In genomic region chr9:2132484-2133082, GRCh38 we compare ENCODE assay signal across 8 cellular contexts.
A peak's percentile ranks its signal among the peaks of the same experiment; 100 is the strongest.
DNase-seq lines count a peak whose midpoint lies in the region; ATAC-seq, FAIRE-seq and TF ChIP-seq lines count a peak whose summit lies in the region.

No MANE protein-coding gene starts in this region.

- H3K27ac Mint-ChIP-seq in stimulated activated naive B cell treated with anti-CD40 and anti-IgM and Interleukin-4, amounts not matched to agents 10 μg/mL and 1 μg/mL and 100 μg/mL, for 72 hours = no peak overlapping the region
- no peak overlapping the region for H3K27ac Mint-ChIP-seq in activated CD4-positive, alpha-beta memory T cell treated with anti-CD3 and anti-CD28 coated beads, Interleukin-2, amount 10 ng/mL, durations not matched to agents 7 days and 5 days

- H3K4me3 Mint-ChIP-seq in stimulated activated naive B cell treated with anti-CD40 and anti-IgM and Interleukin-4, amounts not matched to agents 10 μg/mL and 1 μg/mL and 100 μg/mL, for 72 hours = no peak overlapping the region
- H3K4me3 Mint-ChIP-seq in activated CD4-positive, alpha-beta memory T cell treated with anti-CD3 and anti-CD28 coated beads, Interleukin-2, amount 10 ng/mL, durations not matched to agents 7 days and 5 days = no peak overlapping the region

- ATAC-seq in stimulated activated naive B cell treated with anti-CD40 and anti-IgM and Interleukin-4, amounts not matched to agents 10 μg/mL and 1 μg/mL and 100 μg/mL, for 72 hours (replicated peaks) = no peak

- H3K9me3 Mint-ChIP-seq in stimulated activated naive B cell treated with anti-CD40 and anti-IgM and Interleukin-4, amounts not matched to agents 10 μg/mL and 1 μg/mL and 100 μg/mL, for 72 hours = no peaks in the 10 kb centered on the region
- H3K9me3 Mint-ChIP-seq in activated CD4-positive, alpha-beta memory T cell treated with anti-CD3 and anti-CD28 coated beads, Interleukin-2, amount 10 ng/mL, durations not matched to agents 7 days and 5 days = no peaks in the 10 kb centered on the region

- FAIRE-seq in GM19239 (lab: Jason Lieb, UNC) = peak; percentile 71

- DNase-seq in AG04449 (ENCODE audit: low read depth, low spot score) (no peak), GM19239 (ENCODE audit: insufficient read length, low spot score) (peak; percentile 9), OCI-M1 (lab: John Stamatoyannopoulos, UW) (peak; percentile 34), fibroblast of gingiva (ENCODE audit: low read depth) (peak; percentile 47), renal cortical epithelial cell (ENCODE audit: low read depth) (peak; percentile 35), GM19238 (ENCODE audit: insufficient read length, low spot score) (no peak)
- no peak for DNase-seq in stimulated activated naive B cell treated with anti-CD40 and anti-IgM and Interleukin-4, amounts not matched to agents 10 μg/mL and 1 μg/mL and 100 μg/mL, for 72 hours
- DNase-seq in activated CD4-positive, alpha-beta memory T cell treated with anti-CD3 and anti-CD28 coated beads, Interleukin-2, amount 10 ng/mL, durations not matched to agents 7 days and 5 days = no peak

- H3K4me1 Mint-ChIP-seq in stimulated activated naive B cell treated with anti-CD40 and anti-IgM and Interleukin-4, amounts not matched to agents 10 μg/mL and 1 μg/mL and 100 μg/mL, for 72 hours = peaks cover 6% of the 10 kb centered on the region in 2 donors
- no peaks in the 10 kb centered on the region for H3K4me1 Mint-ChIP-seq in activated CD4-positive, alpha-beta memory T cell treated with anti-CD3 and anti-CD28 coated beads, Interleukin-2, amount 10 ng/mL, durations not matched to agents 7 days and 5 days

- POLR2A ChIA-PET in AG04449 (lab: Yijun Ruan, JAX) = no interaction called here
- POLR2A ChIA-PET in activated CD4-positive, alpha-beta memory T cell treated with anti-CD3 and anti-CD28 coated beads, Interleukin-2, amount 10 ng/mL, durations not matched to agents 7 days and 5 days (lab: Charles Lee) = interaction anchor here (1.2 kb wide), 1 partner anchor 10 kb away, joined by 3 read pairs; no protein-coding TSS in a partner anchor

- no peaks in the 10 kb centered on the region for H3K27me3 Mint-ChIP-seq in stimulated activated naive B cell treated with anti-CD40 and anti-IgM and Interleukin-4, amounts not matched to agents 10 μg/mL and 1 μg/mL and 100 μg/mL, for 72 hours
- no peaks in the 10 kb centered on the region for H3K27me3 Mint-ChIP-seq in activated CD4-positive, alpha-beta memory T cell treated with anti-CD3 and anti-CD28 coated beads, Interleukin-2, amount 10 ng/mL, durations not matched to agents 7 days and 5 days

- H3K4me3 ChIP-seq in AG04449 (ENCODE audit: low read depth, low read length) = no peak overlapping the region

- CTCF ChIA-PET in AG04449 (lab: Yijun Ruan, JAX) = interaction anchor here (0.6 to 4.9 kb wide), 32 partner anchors 10 to 725 kb away, joined by 3 to 37 read pairs (median 4); partner anchors contain the start of gene PUM3
- CTCF ChIA-PET in activated CD4-positive, alpha-beta memory T cell treated with anti-CD3 and anti-CD28 coated beads, Interleukin-2, amount 10 ng/mL, durations not matched to agents 7 days and 5 days (lab: Charles Lee) = interaction anchor here (0.6 to 3.0 kb wide), 8 partner anchors 9 to 597 kb away, joined by 3 to 17 read pairs (median 3); no protein-coding TSS in a partner anchor

- TF ChIP-seq CTCF in AG04449 (IDR thresholded peaks at IDR 0.05; ENCODE audit: insufficient read depth, low read length, missing control alignments) = peak; percentile 49

- H3K36me3 Mint-ChIP-seq in stimulated activated naive B cell treated with anti-CD40 and anti-IgM and Interleukin-4, amounts not matched to agents 10 μg/mL and 1 μg/mL and 100 μg/mL, for 72 hours = peaks cover 24 to 55% of the 10 kb centered on the region in 2 donors
- peaks cover 44% of the 10 kb centered on the region for H3K36me3 Mint-ChIP-seq in activated CD4-positive, alpha-beta memory T cell treated with anti-CD3 and anti-CD28 coated beads, Interleukin-2, amount 10 ng/mL, durations not matched to agents 7 days and 5 days (ENCODE audit: low read depth)

Comparison
In these comparisons a context has a peak if more than half of its experiments do, and no peak if none do; other contexts are left out.
1. DNase-seq: peak in GM19239 (single experiment), OCI-M1 (single experiment), fibroblast of gingiva (single experiment) and renal cortical epithelial cell (single experiment); none in AG04449 (single experiment), GM19238 (single experiment), stimulated activated naive B cell treated with anti-CD40 and anti-IgM and Interleukin-4, amounts not matched to agents 10 μg/mL and 1 μg/mL and 100 μg/mL, for 72 hours (single experiment) and activated CD4-positive, alpha-beta memory T cell treated with anti-CD3 and anti-CD28 coated beads, Interleukin-2, amount 10 ng/mL, durations not matched to agents 7 days and 5 days (single experiment).